ENCODE assay signal across 23 cellular contexts in the genomic region with DNA sequence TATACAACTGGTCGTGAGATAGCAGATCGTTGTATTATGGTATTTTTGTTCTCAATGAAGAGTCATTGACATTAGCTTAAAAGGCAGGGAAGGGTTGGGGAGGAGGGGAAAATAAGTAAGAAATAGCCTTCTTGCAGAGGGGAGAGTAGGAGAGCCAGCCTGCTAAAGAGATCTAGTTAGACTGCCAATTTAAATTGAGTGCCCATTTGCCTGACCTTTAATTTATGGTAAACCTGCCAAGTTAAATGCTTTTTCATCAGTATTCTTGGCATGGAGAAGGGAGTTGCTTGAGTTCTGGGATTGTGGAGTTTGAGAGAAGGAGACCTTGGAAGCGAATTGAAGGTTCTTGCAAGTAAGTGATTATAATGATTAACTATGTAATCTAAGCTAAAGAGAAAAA.
DNase-seq lines count a peak whose midpoint lies in the region; ATAC-seq, FAIRE-seq and TF ChIP-seq lines count a peak whose summit lies in the region.
"Had no signal": no experiment of that assay in that cellular context is flagged by ENCODE, and none has a peak within 500 bp of the region (broad histone marks: within the 10 kb centered on the region; RNA-seq: fewer than 3 reads in every experiment).

No MANE protein-coding gene starts in this region.

- TF ChIP-seq POLR2A in lower leg skin (IDR thresholded peaks at IDR 0.05), result no peak

- intact Hi-C loops in left ventricle myocardium inferior (cut with micrococcal nuclease), result no loop called here
- intact Hi-C loops in Right ventricle myocardium inferior (cut with DNase I), result no loop called here
- intact Hi-C loops in pancreas (cut with DNase I), result no loop called here
- intact Hi-C loops in lower leg skin (cut with DNase I; ENCODE audit: low total_unique reads), result no loop called here

- H3K27me3 ChIP-seq in left ventricle myocardium inferior (ENCODE audit: low read depth) (no peaks in the 10 kb centered on the region), pancreas (no peaks in the 10 kb centered on the region)

- DNase-seq in left ventricle myocardium inferior (no peak), Right ventricle myocardium inferior (ENCODE audit: missing footprints) (no peak), left kidney (ENCODE audit: low read depth, low spot score) (peak; percentile 17), pancreas (no peak), renal cortical epithelial cell (ENCODE audit: low read depth) (peak; percentile 8), amniotic stem cell (lab: John Stamatoyannopoulos, UW) (no peak), lower leg skin (ENCODE audit: low spot score in 2 of 2) (no peak)
- DNase-seq: C1 segment of cervical spinal cord; Calu3; CD4-positive, alpha-beta memory T cell; COR-L47; DMS153; DND-41; GM23248; H7; HCEC 1CT had no signal

- WGBS in pancreas, 2 donors, result 33 to 35% methylated on average over 3 of the region's 3 CpGs
- 81 to 86% methylated on average over 3 of the region's 3 CpGs for WGBS in lower leg skin, 2 donors

- H3K27ac ChIP-seq in left ventricle myocardium inferior (replicated peaks) (peak overlapping the region; percentile 9), pancreas (no peak overlapping the region)
- H3K27ac ChIP-seq: 22Rv1, GM23248 had no signal

- TF ChIP-seq CTCF in left ventricle myocardium inferior (IDR thresholded peaks at IDR 0.05; ENCODE audit: borderline replicate concordance), result no peak
- no peak for TF ChIP-seq CTCF in pancreas (IDR thresholded peaks at IDR 0.05)
- TF ChIP-seq CTCF in lower leg skin (IDR thresholded peaks at IDR 0.05), result no peak

- FAIRE-seq in pancreas (lab: Jason Lieb, UNC), result no peak
- FAIRE-seq: A204.1, G401.6, GM12892, GM19239, H1 had no signal

- H3K4me3 ChIP-seq in left ventricle myocardium inferior (no peak overlapping the region), pancreas (no peak overlapping the region), lower leg skin (ENCODE audit: low read depth, poor library complexity, severe bottlenecking) (no peak overlapping the region)
- H3K4me3 ChIP-seq: GM23248 had no signal

- H3K36me3 ChIP-seq in left ventricle myocardium inferior (no peaks in the 10 kb centered on the region), pancreas (no peaks in the 10 kb centered on the region)

- H3K9me3 ChIP-seq in left ventricle myocardium inferior (replicated peaks), result no peaks in the 10 kb centered on the region
- no peaks in the 10 kb centered on the region for H3K9me3 ChIP-seq in pancreas

- ATAC-seq in Right ventricle myocardium inferior (no peak), pancreas (peak; percentile 43 to 75 (median 57)), HG02623 (IDR thresholded peaks at IDR 0.05; ENCODE audit: unreplicated experiment) (no peak)

- H3K4me1 ChIP-seq in left ventricle myocardium inferior (peaks cover 49% of the 10 kb centered on the region), pancreas (peaks cover 0 to 9% (median 7%) of the 10 kb centered on the region in 3 donors)

Comparison
In these comparisons a context has a peak if more than half of its experiments do, and no peak if none do; other contexts are left out.
1. DNase-seq: peak in left kidney (single experiment) and renal cortical epithelial cell (single experiment); none in left ventricle myocardium inferior (single experiment), Right ventricle myocardium inferior (single experiment), pancreas (0 of 6), amniotic stem cell (single experiment) and lower leg skin (0 of 2).
2. ATAC-seq: peak in pancreas (4 of 4); none in Right ventricle myocardium inferior (single experiment) and HG02623 (single experiment).